3 cellular contexts compared by ENCODE assay signal in the genomic region with DNA sequence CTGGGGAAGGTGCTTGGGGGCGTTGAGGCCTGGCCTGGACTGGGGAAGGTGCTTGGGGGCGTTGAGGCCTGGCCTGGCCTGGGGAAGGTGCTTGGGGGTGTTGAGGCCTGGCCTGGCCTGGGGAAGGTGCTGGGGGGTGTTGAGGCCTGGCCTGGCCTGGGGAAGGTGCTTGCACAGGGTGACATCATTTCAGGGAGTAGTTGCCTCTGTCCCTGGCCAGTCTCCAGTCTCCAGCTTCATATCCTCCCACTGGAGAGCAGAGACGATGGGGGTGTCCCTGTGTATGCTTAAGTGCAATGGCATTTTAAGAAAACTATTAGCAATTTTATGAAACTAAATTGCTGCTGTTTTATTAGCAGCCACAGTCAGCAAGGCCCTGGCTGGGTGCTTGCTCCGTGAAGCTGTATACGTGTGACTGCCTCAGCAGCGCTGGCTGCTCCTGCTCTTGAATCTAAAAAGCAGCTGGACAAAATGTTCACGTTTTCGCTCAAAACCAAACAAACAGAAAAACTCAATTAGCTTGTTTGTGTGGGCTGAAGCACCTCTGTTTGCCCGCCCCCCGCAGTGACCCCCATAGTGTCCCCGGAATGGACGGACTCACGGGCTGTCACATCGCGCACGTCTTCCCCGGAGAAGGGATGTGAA. TPM values are rescaled to one million over a fixed set of nuclear protein-coding genes. Genes with fewer than 3 reads are reported as not detected.
"Had no signal": no experiment of that assay in that cellular context is flagged by ENCODE, and none has a peak within 500 bp of the region (broad histone marks: within the 10 kb centered on the region; RNA-seq: fewer than 3 reads in every experiment).

No MANE protein-coding gene starts in this region.

RNA-seq across cellular contexts. Expression of a gene that starts 38.9 kb away (rescaled TPM):
- total RNA-seq: activated naive CD8-positive, alpha-beta T cell treated with anti-CD3 and anti-CD28 coated beads for 36 hours; activated T-cell treated with anti-CD3 and anti-CD28 coated beads, Interleukin-2, amount 50 U/mL, for 4 hours; T-helper 2 cell treated with Interferon-gamma antibody and Interleukin-4, amounts not matched to agents 100 ng/mL and 5 ng/mL, for 36 hours had no signal
